In the genomic region with DNA sequence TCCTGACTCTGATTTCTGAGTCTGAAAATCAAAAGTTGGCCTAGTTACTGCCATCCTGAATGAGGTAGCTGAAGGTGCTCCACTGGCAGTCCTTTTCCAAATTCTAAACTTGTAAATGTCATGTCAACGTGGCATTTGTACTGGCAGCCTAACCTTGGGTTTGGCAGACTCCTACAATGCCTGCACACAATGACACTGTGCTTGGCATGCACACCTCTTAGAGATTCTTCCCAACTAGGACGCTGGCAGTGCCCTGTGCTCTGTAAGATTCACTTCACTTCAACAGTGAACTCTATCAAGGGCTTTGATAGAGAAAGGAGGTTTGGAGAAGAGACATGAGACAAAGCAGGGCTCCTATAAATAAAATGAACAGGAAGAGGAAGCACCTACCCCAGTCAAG, we compare ENCODE assay signal across 25 cellular contexts. TPM values are rescaled to one million over a fixed set of nuclear protein-coding genes. Genes with fewer than 3 reads are reported as not detected.
DNase-seq lines count a peak whose midpoint lies in the region; ATAC-seq and TF ChIP-seq lines count a peak whose summit lies in the region.
"Had no signal": no experiment of that assay in that cellular context is flagged by ENCODE, and none has a peak within 500 bp of the region (broad histone marks: within the 10 kb centered on the region; RNA-seq: fewer than 3 reads in every experiment).

No MANE protein-coding gene starts in this region.

- H3K4me1 ChIP-seq in gastroesophageal sphincter (peaks cover 0 to 14% (median 5%) of the 10 kb centered on the region in 3 donors), liver (ENCODE audit: control insufficient read depth in 4 of 4, insufficient read depth in 4 of 4, low read length in 3 of 4) (peaks cover 14 to 64% (median 45%) of the 10 kb centered on the region in 4 donors), osteoblast (ENCODE audit: insufficient read depth, low read length) (peaks cover 6% of the 10 kb centered on the region)
- H3K4me1 ChIP-seq: testis had no signal

- no peak for TF ChIP-seq POLR2A in gastroesophageal sphincter (IDR thresholded peaks at IDR 0.05)

- no peak overlapping the region for H2AFZ ChIP-seq in osteoblast (ENCODE audit: low read length)

- H3K4me2 ChIP-seq in osteoblast (ENCODE audit: insufficient read depth, low read length): no peak overlapping the region
- H3K4me2 ChIP-seq: SK-N-SH had no signal

- H3K4me1 Mint-ChIP-seq in effector memory CD8-positive, alpha-beta T cell (ENCODE audit: low read depth in 2 of 2): no peaks in the 10 kb centered on the region
- H3K4me1 Mint-ChIP-seq: activated CD4-positive, alpha-beta memory T cell treated with anti-CD3 and anti-CD28 coated beads, Interleukin-2, amount 10 ng/mL, durations not matched to agents 7 days and 5 days; B cell had no signal

- peak overlapping the region in 1 of 2 donors; percentile 26 for H3K27ac Mint-ChIP-seq in effector memory CD8-positive, alpha-beta T cell
- H3K27ac Mint-ChIP-seq: activated CD4-positive, alpha-beta memory T cell treated with anti-CD3 and anti-CD28 coated beads, Interleukin-2, amount 10 ng/mL, durations not matched to agents 7 days and 5 days; B cell; HFFc6 had no signal

- H3K36me3 Mint-ChIP-seq in effector memory CD8-positive, alpha-beta T cell (ENCODE audit: insufficient read depth): peaks cover 21% of the 10 kb centered on the region

- peaks cover 0 to 51% of the 10 kb centered on the region in 2 donors for H3K36me3 ChIP-seq in gastroesophageal sphincter
- no peaks in the 10 kb centered on the region for H3K36me3 ChIP-seq in liver (ENCODE audit: control insufficient read depth in 4 of 4, insufficient read depth in 3 of 4, low read depth in 1 of 4, low read length in 3 of 4)
- H3K36me3 ChIP-seq in osteoblast (ENCODE audit: insufficient read depth, low read length): peaks cover 8% of the 10 kb centered on the region

- no peak for TF ChIP-seq CTCF in gastroesophageal sphincter (IDR thresholded peaks at IDR 0.05)
- no peak for TF ChIP-seq CTCF in liver (IDR thresholded peaks at IDR 0.05; ENCODE audit: low read depth, low read length, missing input control)
- no peak for TF ChIP-seq CTCF in osteoblast (IDR thresholded peaks at IDR 0.05; ENCODE audit: extremely low read depth, low read depth, low read length)

- DNase-seq in NOMO-1 (lab: John Stamatoyannopoulos, UW; ENCODE audit: unreplicated experiment in 2 of 2) (peak; percentile 3 to 44), NOMO-1 treated with dmso at 0.1 percent for 144 hours (lab: John Stamatoyannopoulos, UW; ENCODE audit: unreplicated experiment) (no peak), HCEC 1CT (no peak), DMS114 treated with DMSO at 0.1 percent for 48 hours (lab: John Stamatoyannopoulos, UW; ENCODE audit: unreplicated experiment) (no peak), osteoblast (ENCODE audit: insufficient read length, low spot score, missing footprints) (no peak)
- no peak for DNase-seq in effector memory CD8-positive, alpha-beta T cell
- DNase-seq: activated CD4-positive, alpha-beta memory T cell treated with anti-CD3 and anti-CD28 coated beads, Interleukin-2, amount 10 ng/mL, durations not matched to agents 7 days and 5 days; activated gamma-delta T cell; activated T-cell treated with anti-CD3 and anti-CD28 coated beads for 4 hours; amniotic stem cell; COR-L47; dermis blood vessel endothelial cell; HFFc6; Karpas-422; NCI-H2107; posterior cingulate gyrus; SK-N-SH; stimulated activated CD4-positive, alpha-beta T cell treated with anti-CD3 and anti-CD28 coated beads, Interleukin-1b, Interleukin-23, amount 100 ng/mL, for 48 hours; testis had no signal

- H3K4me3 Mint-ChIP-seq in effector memory CD8-positive, alpha-beta T cell: no peak overlapping the region
- H3K4me3 Mint-ChIP-seq: activated CD4-positive, alpha-beta memory T cell treated with anti-CD3 and anti-CD28 coated beads, Interleukin-2, amount 10 ng/mL, durations not matched to agents 7 days and 5 days; B cell; HFFc6 had no signal

- no peaks in the 10 kb centered on the region for H3K9me3 Mint-ChIP-seq in effector memory CD8-positive, alpha-beta T cell
- H3K9me3 Mint-ChIP-seq: activated CD4-positive, alpha-beta memory T cell treated with anti-CD3 and anti-CD28 coated beads, Interleukin-2, amount 10 ng/mL, durations not matched to agents 7 days and 5 days; HFFc6 had no signal

- peak overlapping the region in 1 of 2 donors; percentile 19 for H3K9ac ChIP-seq in liver (ENCODE audit: low read depth in 1 of 2, low read length in 2 of 2)
- H3K9ac ChIP-seq: SK-N-SH had no signal

- no peaks in the 10 kb centered on the region for H3K27me3 ChIP-seq in gastroesophageal sphincter
- H3K27me3 ChIP-seq in liver (ENCODE audit: control insufficient read depth in 4 of 4, insufficient read depth in 4 of 4, low read length in 3 of 4): no peaks in the 10 kb centered on the region
- H3K27me3 ChIP-seq in osteoblast (ENCODE audit: insufficient read depth, low read length): no peaks in the 10 kb centered on the region
- H3K27me3 ChIP-seq: cardiac muscle cell, testis had no signal

- no peaks in the 10 kb centered on the region for H3K27me3 Mint-ChIP-seq in effector memory CD8-positive, alpha-beta T cell
- H3K27me3 Mint-ChIP-seq: activated CD4-positive, alpha-beta memory T cell treated with anti-CD3 and anti-CD28 coated beads, Interleukin-2, amount 10 ng/mL, durations not matched to agents 7 days and 5 days; B cell had no signal

- H3K9me3 ChIP-seq in gastroesophageal sphincter (no peaks in the 10 kb centered on the region), liver (ENCODE audit: control insufficient read depth in 4 of 4, low read length in 3 of 4) (no peaks in the 10 kb centered on the region), osteoblast (ENCODE audit: low read depth, low read length) (no peaks in the 10 kb centered on the region)
- H3K9me3 ChIP-seq: SK-N-SH, testis had no signal

- no peak for ATAC-seq in gastroesophageal sphincter
- ATAC-seq in effector memory CD8-positive, alpha-beta T cell (replicated peaks): no peak
- ATAC-seq: activated CD4-positive, CD25-positive, alpha-beta regulatory T cell treated with anti-CD3 and anti-CD28 coated beads, Interleukin-2, amount 50 U/mL, for 24 hours had no signal

- no peaks in the 10 kb centered on the region for H3K79me2 ChIP-seq in osteoblast (ENCODE audit: insufficient read depth, low read length)

- no peak for TF ChIP-seq EP300 in gastroesophageal sphincter (IDR thresholded peaks at IDR 0.05)

- peak in 1 of 2 donors; percentile 50 for TF ChIP-seq RAD21 in liver (IDR thresholded peaks at IDR 0.05)

- peak overlapping the region in 3 of 4 donors; percentile 18 to 44 (median 33) for H3K27ac ChIP-seq in gastroesophageal sphincter
- H3K27ac ChIP-seq in liver (ENCODE audit: low read depth in 1 of 2, low read length in 2 of 2): peak overlapping the region; percentile 70 to 90
- no peak overlapping the region for H3K27ac ChIP-seq in osteoblast (ENCODE audit: low read depth, low read length)
- H3K27ac ChIP-seq: cardiac muscle cell, skin epidermis, testis had no signal

- H3K4me3 ChIP-seq in gastroesophageal sphincter: no peak overlapping the region
- H3K4me3 ChIP-seq in liver (ENCODE audit: low read depth in 1 of 3, low read length in 3 of 3): no peak overlapping the region
- no peak overlapping the region for H3K4me3 ChIP-seq in osteoblast (ENCODE audit: insufficient read depth, low read length)
- H3K4me3 ChIP-seq: cardiac muscle cell, skin epidermis, testis had no signal

- no peaks in the 10 kb centered on the region for H4K20me1 ChIP-seq in osteoblast (ENCODE audit: insufficient read depth, low read length)

- WGBS in gastroesophageal sphincter (ENCODE audit: low coverage in 1 of 2), 2 donors: 71% methylated on average over 2 of the region's 2 CpGs; no CpG with 5 or more reads in 1 of the 2 donors
- WGBS in liver: 39% methylated on average over 2 of the region's 2 CpGs

TF ChIP-seq in liver, 16 proteins besides CTCF, POLR2A, EP300 and RAD21 (continues in another document):
- peak; percentile 74 to 78 for TF ChIP-seq HNF4A (conservative IDR thresholded peaks at IDR 0.05)
- no peak for TF ChIP-seq NR2F2 (IDR thresholded peaks at IDR 0.05)
- TF ChIP-seq, protein P1, sequence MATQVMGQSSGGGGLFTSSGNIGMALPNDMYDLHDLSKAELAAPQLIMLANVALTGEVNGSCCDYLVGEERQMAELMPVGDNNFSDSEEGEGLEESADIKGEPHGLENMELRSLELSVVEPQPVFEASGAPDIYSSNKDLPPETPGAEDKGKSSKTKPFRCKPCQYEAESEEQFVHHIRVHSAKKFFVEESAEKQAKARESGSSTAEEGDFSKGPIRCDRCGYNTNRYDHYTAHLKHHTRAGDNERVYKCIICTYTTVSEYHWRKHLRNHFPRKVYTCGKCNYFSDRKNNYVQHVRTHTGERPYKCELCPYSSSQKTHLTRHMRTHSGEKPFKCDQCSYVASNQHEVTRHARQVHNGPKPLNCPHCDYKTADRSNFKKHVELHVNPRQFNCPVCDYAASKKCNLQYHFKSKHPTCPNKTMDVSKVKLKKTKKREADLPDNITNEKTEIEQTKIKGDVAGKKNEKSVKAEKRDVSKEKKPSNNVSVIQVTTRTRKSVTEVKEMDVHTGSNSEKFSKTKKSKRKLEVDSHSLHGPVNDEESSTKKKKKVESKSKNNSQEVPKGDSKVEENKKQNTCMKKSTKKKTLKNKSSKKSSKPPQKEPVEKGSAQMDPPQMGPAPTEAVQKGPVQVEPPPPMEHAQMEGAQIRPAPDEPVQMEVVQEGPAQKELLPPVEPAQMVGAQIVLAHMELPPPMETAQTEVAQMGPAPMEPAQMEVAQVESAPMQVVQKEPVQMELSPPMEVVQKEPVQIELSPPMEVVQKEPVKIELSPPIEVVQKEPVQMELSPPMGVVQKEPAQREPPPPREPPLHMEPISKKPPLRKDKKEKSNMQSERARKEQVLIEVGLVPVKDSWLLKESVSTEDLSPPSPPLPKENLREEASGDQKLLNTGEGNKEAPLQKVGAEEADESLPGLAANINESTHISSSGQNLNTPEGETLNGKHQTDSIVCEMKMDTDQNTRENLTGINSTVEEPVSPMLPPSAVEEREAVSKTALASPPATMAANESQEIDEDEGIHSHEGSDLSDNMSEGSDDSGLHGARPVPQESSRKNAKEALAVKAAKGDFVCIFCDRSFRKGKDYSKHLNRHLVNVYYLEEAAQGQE (IDR thresholded peaks at IDR 0.05): peak; percentile 52

RNA-seq across cellular contexts. Expression of gene PPP2R1B, which starts 21.9 kb away (rescaled TPM):
- total RNA-seq in gastroesophageal sphincter (10 to 100 TPM; 11.1 to 21.9 (median 20.5) TPM), liver (100 to 1,000 TPM in 1 of 2 donors, 10 to 100 TPM in 1; 50.1 to 316 TPM), osteoblast (18.0 and 19.9 TPM in 2 replicates)
- polyA plus RNA-seq in liver: 10 to 100 TPM; 33.2 to 55.0 TPM

Comparison
In these comparisons a context has a peak if more than half of its experiments do, and no peak if none do; other contexts are left out.
1. DNase-seq: peak in NOMO-1 (2 of 2); none in NOMO-1 treated with dmso at 0.1 percent for 144 hours (single experiment), HCEC 1CT (single experiment), effector memory CD8-positive, alpha-beta T cell (0 of 3), DMS114 treated with DMSO at 0.1 percent for 48 hours (single experiment) and osteoblast (single experiment).